8 cellular contexts compared by ENCODE assay signal in genomic region chr22:41469218-41469851, GRCh38. TPM values are rescaled to one million over a fixed set of nuclear protein-coding genes. Genes with fewer than 3 reads are reported as not detected.
DNase-seq lines count a peak whose midpoint lies in the region; ATAC-seq, FAIRE-seq and TF ChIP-seq lines count a peak whose summit lies in the region.

No MANE protein-coding gene starts in this region.

- H3K9ac ChIP-seq in K562 (ENCODE audit: insufficient read depth in 1 of 2, low read depth in 2 of 2, low read length in 2 of 2) = peak overlapping the region; percentile 96

- H3K27me3 ChIP-seq in CD4-positive, CD25-positive, alpha-beta regulatory T cell (ENCODE audit: control insufficient read depth, insufficient read depth, low read length) = no peaks in the 10 kb centered on the region
- H3K27me3 ChIP-seq in K562 (ENCODE audit: control insufficient read depth in 2 of 2, insufficient read depth in 2 of 2, low read length in 2 of 2) (no peaks in the 10 kb centered on the region), stomach (no peaks in the 10 kb centered on the region)

- H3K36me3 ChIP-seq in CD4-positive, CD25-positive, alpha-beta regulatory T cell (ENCODE audit: control insufficient read depth, insufficient read depth, low read length) = peaks cover 31% of the 10 kb centered on the region
- H3K36me3 ChIP-seq in K562 (ENCODE audit: control insufficient read depth, insufficient read depth, low read length) (peaks cover 73% of the 10 kb centered on the region), stomach (peaks cover 23 to 49% (median 39%) of the 10 kb centered on the region in 4 donors)

- peak in 1 of 3 donors; percentile 47 for DNase-seq in CD4-positive, CD25-positive, alpha-beta regulatory T cell
- DNase-seq in M059J (ENCODE audit: low read depth) = peak; percentile 26
- peak in 2 of 4 experiments; percentile 46 to 71 for DNase-seq in K562 (ENCODE audit: extremely low read depth in 1 of 4, low spot score in 3 of 4)
- DNase-seq in left colon = peak; percentile 79 to 82
- peak; percentile 54 for DNase-seq in stomach
- DNase-seq in NCI-H187 (lab: John Stamatoyannopoulos, UW) = no peak

- in situ Hi-C loops in K562 (cut with MboI) = no loop called here

- H3K4me1 Mint-ChIP-seq in CD4-positive, CD25-positive, alpha-beta regulatory T cell = peaks cover 0 to 68% (median 35%) of the 10 kb centered on the region in 4 donors

- TF ChIP-seq EP300 in K562 (IDR thresholded peaks at IDR 0.05; ENCODE audit: low read length) (no peak), stomach (IDR thresholded peaks at IDR 0.05) (no peak)

- CTCF ChIA-PET in K562 (lab: Yijun Ruan, JAX; ENCODE audit: low intra/inter-chr PET ratio) = no interaction called here

- H3K36me3 Mint-ChIP-seq in CD4-positive, CD25-positive, alpha-beta regulatory T cell = peaks cover 28% of the 10 kb centered on the region

- H3K4me3 ChIP-seq in CD4-positive, CD25-positive, alpha-beta regulatory T cell (ENCODE audit: low read depth, low read length) = peak overlapping the region; percentile 92
- H3K4me3 ChIP-seq in K562 = peak overlapping the region; percentile 89
- peak overlapping the region; percentile 77 to 100 (median 99) for H3K4me3 ChIP-seq in stomach

- peaks cover 19% of the 10 kb centered on the region for H3K4me1 ChIP-seq in CD4-positive, CD25-positive, alpha-beta regulatory T cell (ENCODE audit: control insufficient read depth, insufficient read depth, low read length, poor library complexity, severe bottlenecking)
- peaks cover 0 to 9% of the 10 kb centered on the region in 2 experiments; a peak in 2 of 5 replicates for H3K4me1 ChIP-seq in K562 (replicated peaks in 1 of 2; ENCODE audit: control insufficient read depth in 2 of 2, insufficient read depth in 2 of 2, low read length in 2 of 2)
- H3K4me1 ChIP-seq in stomach = peaks cover 18 to 84% (median 62%) of the 10 kb centered on the region in 4 donors

- intact Hi-C loops in K562 (cut with micrococcal nuclease) = loop anchor here (2.0 to 10.0 kb wide), 3 partner anchors 21 to 185 kb away; partner anchors contain the start of gene RANGAP1
- intact Hi-C loops in left colon (cut with DNase I, micrococcal nuclease) = no loop called here
- intact Hi-C loops in stomach (cut with DNase I; ENCODE audit: low total_unique reads) = no loop called here

- no peak for ATAC-seq in CD4-positive, CD25-positive, alpha-beta regulatory T cell (ENCODE audit: low read depth in 2 of 2)
- ATAC-seq in GM21367 (IDR thresholded peaks at IDR 0.05; ENCODE audit: unreplicated experiment) = peak; percentile 7
- peak; percentile 62 for ATAC-seq in K562
- peak; percentile 66 for ATAC-seq in left colon
- ATAC-seq in HG03175 (IDR thresholded peaks at IDR 0.05; ENCODE audit: unreplicated experiment) = no peak

- TF ChIP-seq POLR2A in K562 (conservative IDR thresholded peaks at IDR 0.05) (no peak), stomach (IDR thresholded peaks at IDR 0.05) (peak in 1 of 4 donors; percentile 52)

- 0 out of 2 replicates have a peak, but pooled peaks cover 4% of the 10 kb centered on the region for H4K20me1 ChIP-seq in K562 (replicated peaks; ENCODE audit: control insufficient read depth, insufficient read depth, low read length)

- TF ChIP-seq RAD21 in K562 (CRISPR knock-in tag; conservative IDR thresholded peaks at IDR 0.05 in 1 of 2, IDR thresholded peaks at IDR 0.05 in 1 of 2) = no peak

- H3K4me2 ChIP-seq in K562 (ENCODE audit: insufficient read depth, low read length) = peak overlapping the region; percentile 88

- POLR2A ChIA-PET in K562 (lab: Yijun Ruan, JAX) = interaction anchor here (0.6 to 4.7 kb wide), 12 partner anchors 8 to 152 kb away, joined by 3 to 36 read pairs (median 6); partner anchors contain the start of genes DESI1, TEF, TOB2 and XRCC6

- peak overlapping the region; percentile 99; the same call in 1 of the 2 replicates for H2AFZ ChIP-seq in K562 (ENCODE audit: low read depth, low read length)

- H3K27ac ChIP-seq in CD4-positive, CD25-positive, alpha-beta regulatory T cell (ENCODE audit: insufficient read depth, low read length, poor library complexity, severe bottlenecking) = peak overlapping the region; percentile 95
- H3K27ac ChIP-seq in K562 (ENCODE audit: extremely low read depth, low read depth, low read length) (peak overlapping the region; percentile 97), stomach (peak overlapping the region; percentile 95 to 98 (median 97))

- H3K9me3 Mint-ChIP-seq in CD4-positive, CD25-positive, alpha-beta regulatory T cell = no peaks in the 10 kb centered on the region

- H3K9me1 ChIP-seq in K562 (ENCODE audit: control insufficient read depth, insufficient read depth, low read length) = peaks cover 3% of the 10 kb centered on the region

- peak overlapping the region; percentile 89 to 93 (median 92) for H3K4me3 Mint-ChIP-seq in CD4-positive, CD25-positive, alpha-beta regulatory T cell

- H3K27ac Mint-ChIP-seq in CD4-positive, CD25-positive, alpha-beta regulatory T cell = peak overlapping the region; percentile 99 to 100 (median 100)

- WGBS in K562 (ENCODE audit: insufficient coverage, low coverage, missing lambda C conversion rate) = under 1% methylated on average over 29 of the region's 30 CpGs
- WGBS in stomach, 5 donors = 1 to 2% (median 1%) methylated on average over 19 to 30 of the region's 30 CpGs

- peak; percentile 44 for FAIRE-seq in K562 (lab: Jason Lieb, UNC)

- no peak for TF ChIP-seq CTCF in K562 (IDR thresholded peaks at IDR 0.05 in 2 of 3, conservative IDR thresholded peaks at IDR 0.05 in 1 of 3; ENCODE audit: insufficient read depth in 2 of 3, low read depth in 1 of 3, low read length in 3 of 3)
- no peak for TF ChIP-seq CTCF in stomach (IDR thresholded peaks at IDR 0.05)

- peaks cover 89% of the 10 kb centered on the region for H3K79me2 ChIP-seq in K562 (ENCODE audit: control insufficient read depth, insufficient read depth, low read length)

- H3K9me3 ChIP-seq in CD4-positive, CD25-positive, alpha-beta regulatory T cell (ENCODE audit: control insufficient read depth in 2 of 2, low read length in 2 of 2) = no peaks in the 10 kb centered on the region
- H3K9me3 ChIP-seq in K562 (replicated peaks; ENCODE audit: control insufficient read depth, insufficient read depth, low read depth, low read length) (no peaks in the 10 kb centered on the region), stomach (no peaks in the 10 kb centered on the region)

- BruUV-seq in K562 (replicated peaks; lab: Mats Ljungman, UMichigan) = TSS peak; percentile 67

- no peaks in the 10 kb centered on the region for H3K27me3 Mint-ChIP-seq in CD4-positive, CD25-positive, alpha-beta regulatory T cell

RNA-seq across cellular contexts. Expression of gene ACO2, which starts 0.4 kb away (rescaled TPM):
- total RNA-seq in CD4-positive, CD25-positive, alpha-beta regulatory T cell = 87.5 TPM
- polyA plus RNA-seq in CD4-positive, CD25-positive, alpha-beta regulatory T cell = 10 to 100 TPM; 64.3 to 76.4 (median 67.0) TPM
- 28.1 and 43.7 TPM in 2 replicates for total RNA-seq in M059J (2014; rRNA removed; shearing (Covaris generic))
- total RNA-seq in K562 (2011; cell fraction: chromatin; rRNA removed; ENCODE audit: low replicate concordance) = 66.8 and 134 TPM in 2 replicates
- 96.2 and 100 TPM in 2 replicates for total RNA-seq in K562 (2011; cell fraction: nucleolus; rRNA removed)
- total RNA-seq in K562 (2011; cell fraction: nucleoplasm; rRNA removed) = 83.8 and 84.8 TPM in 2 replicates
- total RNA-seq in K562 (2014; rRNA removed) (84.1 and 116 TPM in 2 replicates), K562 (2014; rRNA removed; fragmentation: Illumina TruSeq; extraction: Trizol) (34.1 and 42.1 TPM in 2 replicates), K562 (2015; rRNA removed; fragmentation: Illumina TruSeq; extraction: Trizol) (52.5 and 53.3 TPM in 2 replicates), K562 (2021) (117 and 119 TPM in 2 replicates), left colon (100 to 1,000 TPM; 271 to 289 TPM), stomach (100 to 1,000 TPM in 3 of 5 donors, 10 to 100 TPM in 2; 87.0 to 238 (median 116) TPM)
- polyA plus RNA-seq in K562 (2011; rRNA removed) (17.0 and 41.7 TPM in 2 replicates), K562 (2014; fragmentation: Illumina TruSeq; extraction: Trizol) (109 and 111 TPM in 2 replicates), K562 (2014; fragmentation: Nextera tagmentation; extraction: Ambion mirVana) (10 to 100 TPM; 16.2 to 28.7 TPM), K562 (2014; rRNA removed) (43.2 and 54.6 TPM in 2 replicates), stomach (10 to 100 TPM; 46.6 to 51.5 (median 51.1) TPM)
- 32.6 and 36.3 TPM in 2 replicates for polyA plus RNA-seq in K562 (2011; cell fraction: cytosol; rRNA removed)
- 119 and 126 TPM in 2 replicates for polyA plus RNA-seq in K562 (2011; cell fraction: nucleus; rRNA removed)
- polyA plus RNA-seq in K562 (2012) = 86.0 and 125 TPM in 2 replicates
- 14.8 and 25.3 TPM in 2 replicates for polyA minus RNA-seq in K562 (2011; rRNA and poly(A)+ RNA removed)
- 42.2 and 69.6 TPM in 2 replicates for polyA minus RNA-seq in K562 (2011; cell fraction: cytosol; rRNA and poly(A)+ RNA removed)
- polyA minus RNA-seq in K562 (2011; cell fraction: nucleus; rRNA and poly(A)+ RNA removed) = 39.7 and 49.1 TPM in 2 replicates

RNA-seq across cellular contexts. Expression of gene PHF5A, which starts 0.8 kb away (rescaled TPM):
- 40.7 TPM for total RNA-seq in CD4-positive, CD25-positive, alpha-beta regulatory T cell
- 10 to 100 TPM; 22.6 to 33.5 (median 25.7) TPM for polyA plus RNA-seq in CD4-positive, CD25-positive, alpha-beta regulatory T cell
- total RNA-seq in M059J (2014; rRNA removed; shearing (Covaris generic)) = 42.8 and 69.0 TPM in 2 replicates
- total RNA-seq in K562 (2011; cell fraction: chromatin; rRNA removed; ENCODE audit: low replicate concordance) = 13.0 and 18.7 TPM in 2 replicates
- total RNA-seq in K562 (2011; cell fraction: nucleolus; rRNA removed) = 18.2 and 18.6 TPM in 2 replicates
- 19.8 and 20.8 TPM in 2 replicates for total RNA-seq in K562 (2011; cell fraction: nucleoplasm; rRNA removed)
- total RNA-seq in K562 (2014; rRNA removed) (92.7 and 94.8 TPM in 2 replicates), K562 (2014; rRNA removed; fragmentation: Illumina TruSeq; extraction: Trizol) (112 and 117 TPM in 2 replicates), K562 (2015; rRNA removed; fragmentation: Illumina TruSeq; extraction: Trizol) (97.7 and 101 TPM in 2 replicates), K562 (2021) (69.5 and 73.2 TPM in 2 replicates), left colon (10 to 100 TPM; 32.1 to 35.3 TPM), stomach (10 to 100 TPM in 4 of 5 donors, under 1 TPM in 1; 0.58 to 54.5 (median 28.8) TPM)
- polyA plus RNA-seq in K562 (2011; rRNA removed) (94.3 and 119 TPM in 2 replicates), K562 (2014; fragmentation: Illumina TruSeq; extraction: Trizol) (101 and 109 TPM in 2 replicates), K562 (2014; fragmentation: Nextera tagmentation; extraction: Ambion mirVana) (10 to 100 TPM; 14.2 to 30.9 TPM), K562 (2014; rRNA removed) (144 and 150 TPM in 2 replicates), stomach (10 to 100 TPM; 42.8 to 51.9 (median 48.0) TPM)
- 65.2 and 100 TPM in 2 replicates for polyA plus RNA-seq in K562 (2011; cell fraction: cytosol; rRNA removed)
- polyA plus RNA-seq in K562 (2011; cell fraction: nucleus; rRNA removed) = 24.5 and 36.1 TPM in 2 replicates
- 39.8 and 74.3 TPM in 2 replicates for polyA plus RNA-seq in K562 (2012)
- 45.3 and 47.4 TPM in 2 replicates for polyA minus RNA-seq in K562 (2011; rRNA and poly(A)+ RNA removed)
- polyA minus RNA-seq in K562 (2011; cell fraction: cytosol; rRNA and poly(A)+ RNA removed) = 10.5 and 16.9 TPM in 2 replicates
- polyA minus RNA-seq in K562 (2011; cell fraction: nucleus; rRNA and poly(A)+ RNA removed) = 6.3 and 9.4 TPM in 2 replicates

RNA-seq across cellular contexts. Expression of gene TOB2, which starts 22.7 kb away (rescaled TPM):
- 32.0 TPM for total RNA-seq in CD4-positive, CD25-positive, alpha-beta regulatory T cell
- polyA plus RNA-seq in CD4-positive, CD25-positive, alpha-beta regulatory T cell = 10 to 100 TPM; 16.3 to 18.0 (median 17.6) TPM
- 10.1 and 19.0 TPM in 2 replicates for total RNA-seq in M059J (2014; rRNA removed; shearing (Covaris generic))
- total RNA-seq in K562 (2011; cell fraction: chromatin; rRNA removed; ENCODE audit: low replicate concordance) = 12.6 and 28.4 TPM in 2 replicates
- 13.4 and 17.7 TPM in 2 replicates for total RNA-seq in K562 (2011; cell fraction: nucleolus; rRNA removed)
- total RNA-seq in K562 (2011; cell fraction: nucleoplasm; rRNA removed) = 17.2 and 21.9 TPM in 2 replicates
- total RNA-seq in K562 (2014; rRNA removed) (10.1 and 14.0 TPM in 2 replicates), K562 (2014; rRNA removed; fragmentation: Illumina TruSeq; extraction: Trizol) (5.8 and 5.9 TPM in 2 replicates), K562 (2015; rRNA removed; fragmentation: Illumina TruSeq; extraction: Trizol) (8.0 and 8.4 TPM in 2 replicates), K562 (2021) (17.4 and 20.5 TPM in 2 replicates), left colon (10 to 100 TPM; 57.5 to 66.7 TPM), stomach (10 to 100 TPM; 19.8 to 42.4 (median 31.5) TPM)
- polyA plus RNA-seq in K562 (2011; rRNA removed) (3.6 and 6.7 TPM in 2 replicates), K562 (2014; fragmentation: Illumina TruSeq; extraction: Trizol) (11.6 and 11.8 TPM in 2 replicates), K562 (2014; fragmentation: Nextera tagmentation; extraction: Ambion mirVana) (1 to 10 TPM; 3.3 to 6.2 TPM), K562 (2014; rRNA removed) (7.3 and 7.7 TPM in 2 replicates), stomach (10 to 100 TPM; 11.0 to 17.1 (median 13.0) TPM)
- 5.7 and 7.7 TPM in 2 replicates for polyA plus RNA-seq in K562 (2011; cell fraction: cytosol; rRNA removed)
- polyA plus RNA-seq in K562 (2011; cell fraction: nucleus; rRNA removed) = 6.8 and 9.9 TPM in 2 replicates
- 7.9 and 9.5 TPM in 2 replicates for polyA plus RNA-seq in K562 (2012)
- polyA minus RNA-seq in K562 (2011; rRNA and poly(A)+ RNA removed) = 5.2 and 5.4 TPM in 2 replicates
- polyA minus RNA-seq in K562 (2011; cell fraction: cytosol; rRNA and poly(A)+ RNA removed) = 8.1 and 9.7 TPM in 2 replicates
- 3.3 and 3.6 TPM in 2 replicates for polyA minus RNA-seq in K562 (2011; cell fraction: nucleus; rRNA and poly(A)+ RNA removed)

Comparison
In these comparisons a context has a peak if more than half of its experiments do, and no peak if none do; other contexts are left out.
1. ATAC-seq: peak in GM21367 (single experiment), K562 (single experiment) and left colon (single experiment); none in CD4-positive, CD25-positive, alpha-beta regulatory T cell (0 of 2) and HG03175 (single experiment).
2. DNase-seq: peak in M059J (single experiment), left colon (2 of 2) and stomach (single experiment); none in NCI-H187 (0 of 2).
3. Peak in every context shown above with its lines, with median percentiles within 50 percentile points of each other: H3K27ac ChIP-seq and H3K4me3 ChIP-seq.